Comparison of ENCODE assay signal across 21 cellular contexts in genomic region chr16:10808850-10809249, GRCh38. TPM values are rescaled to one million over a fixed set of nuclear protein-coding genes. Genes with fewer than 3 reads are reported as not detected.
DNase-seq lines count a peak whose midpoint lies in the region; ATAC-seq, FAIRE-seq and TF ChIP-seq lines count a peak whose summit lies in the region.
"Had no signal": no experiment of that assay in that cellular context is flagged by ENCODE, and none has a peak within 500 bp of the region (broad histone marks: within the 10 kb centered on the region; RNA-seq: fewer than 3 reads in every experiment).

No MANE protein-coding gene starts in this region.

- peaks cover 49 to 82% of the 10 kb centered on the region in 2 donors for H3K4me1 Mint-ChIP-seq in stimulated activated naive B cell treated with anti-CD40 and anti-IgM and Interleukin-4, amounts not matched to agents 10 μg/mL and 1 μg/mL and 100 μg/mL, for 72 hours

- FAIRE-seq in GM12892 (lab: Jason Lieb, UNC) = peak; percentile 62
- FAIRE-seq in GM12878 (lab: Jason Lieb, UNC) = no peak
- FAIRE-seq: D721Med, GM18507, H54 had no signal

- H2AFZ ChIP-seq in GM12878 (ENCODE audit: control insufficient read depth, low read depth, low read length) = no peak overlapping the region
- H2AFZ ChIP-seq: GM23248 had no signal

- H3K9me3 ChIP-seq in BLaER1 (peaks cover 4% of the 10 kb centered on the region; the same call in 1 of the 2 replicates), GM12878 (replicated peaks; ENCODE audit: control insufficient read depth, insufficient read depth, low read length) (peaks cover 6% of the 10 kb centered on the region), stomach (no peaks in the 10 kb centered on the region)

- TF ChIP-seq EP300 in GM12878 (IDR thresholded peaks at IDR 0.05; ENCODE audit: borderline replicate concordance in 1 of 2, control insufficient read depth in 1 of 2, low read depth in 2 of 2, low read length in 2 of 2) (no peak), stomach (IDR thresholded peaks at IDR 0.05) (no peak)

- no peaks in the 10 kb centered on the region for H3K27me3 ChIP-seq in BLaER1
- H3K27me3 ChIP-seq in GM12878 (replicated peaks in 1 of 2; ENCODE audit: control insufficient read depth in 2 of 2, insufficient read depth in 2 of 2, low read length in 1 of 2) = no peaks in the 10 kb centered on the region
- no peaks in the 10 kb centered on the region for H3K27me3 ChIP-seq in stomach

- H3K9me3 Mint-ChIP-seq in stimulated activated naive B cell treated with anti-CD40 and anti-IgM and Interleukin-4, amounts not matched to agents 10 μg/mL and 1 μg/mL and 100 μg/mL, for 72 hours = peaks cover 0 to 5% of the 10 kb centered on the region in 2 donors
- H3K9me3 Mint-ChIP-seq: CD14-positive monocyte; CD8-positive, alpha-beta T cell had no signal

- CTCF ChIA-PET in GM12878 (lab: Yijun Ruan, JAX) = interaction anchor here (1.7 kb wide), 1 partner anchor 69 kb away, joined by 7 read pairs; the partner anchor contains the start of gene CIITA

- H4K20me1 ChIP-seq in BLaER1 (no peaks in the 10 kb centered on the region), GM12878 (ENCODE audit: control insufficient read depth, insufficient read depth) (no peaks in the 10 kb centered on the region)

- in situ Hi-C loops in GM12878 (cut with MboI) = no loop called here

- peak overlapping the region; percentile 59 for H3K27ac Mint-ChIP-seq in stimulated activated naive B cell treated with anti-CD40 and anti-IgM and Interleukin-4, amounts not matched to agents 10 μg/mL and 1 μg/mL and 100 μg/mL, for 72 hours
- H3K27ac Mint-ChIP-seq: CD8-positive, alpha-beta T cell had no signal

- H3K36me3 ChIP-seq in BLaER1 = no peaks in the 10 kb centered on the region
- peaks cover 0 to 2% of the 10 kb centered on the region in 2 experiments; a peak in 1 of 4 replicates for H3K36me3 ChIP-seq in GM12878 (ENCODE audit: control insufficient read depth in 2 of 2, insufficient read depth in 2 of 2, low read length in 1 of 2)
- H3K36me3 ChIP-seq in stomach = no peaks in the 10 kb centered on the region

- peak overlapping the region; percentile 36 for H3K4me2 ChIP-seq in BLaER1
- H3K4me2 ChIP-seq in GM12878 (ENCODE audit: control insufficient read depth, insufficient read depth) = peak overlapping the region; percentile 41; the same call in 1 of the 2 replicates

- no peak for TF ChIP-seq CTCF in GM12878 (IDR thresholded peaks at IDR 0.05 in 2 of 3, conservative IDR thresholded peaks at IDR 0.05 in 1 of 3; ENCODE audit: control insufficient read depth in 2 of 3, extremely low read depth in 1 of 3, insufficient read depth in 1 of 3, low read depth in 3 of 3, low read length in 3 of 3)
- no peak for TF ChIP-seq CTCF in stomach (IDR thresholded peaks at IDR 0.05)

- H3K79me2 ChIP-seq in GM12878 (ENCODE audit: control insufficient read depth, insufficient read depth, low read length) = no peaks in the 10 kb centered on the region

- H3K27ac ChIP-seq in BLaER1 (no peak overlapping the region), GM12878 (ENCODE audit: control insufficient read depth, insufficient read depth) (no peak overlapping the region; the same call in 1 of the 2 replicates), stomach (no peak overlapping the region)
- H3K27ac ChIP-seq: GM23248 had no signal

- RAD21 ChIA-PET in GM12878 (lab: Charles Lee; ENCODE audit: unreplicated experiment) = interaction anchor here (0.9 to 2.1 kb wide), 5 partner anchors 12 to 68 kb away, joined by 3 to 5 read pairs (median 5); partner anchors contain the start of gene CIITA

- H3K4me3 Mint-ChIP-seq in stimulated activated naive B cell treated with anti-CD40 and anti-IgM and Interleukin-4, amounts not matched to agents 10 μg/mL and 1 μg/mL and 100 μg/mL, for 72 hours = no peak overlapping the region
- H3K4me3 Mint-ChIP-seq: CD14-positive monocyte; CD8-positive, alpha-beta T cell had no signal

- intact Hi-C loops in GM12878 (cut with micrococcal nuclease; ENCODE audit: unreplicated experiment) (no loop called here), stomach (cut with DNase I; ENCODE audit: low total_unique reads) (no loop called here)

- no peak for TF ChIP-seq RAD21 in GM12878 (IDR thresholded peaks at IDR 0.05; ENCODE audit: insufficient read depth, low read depth, low read length)

- no peak for TF ChIP-seq POLR2A in GM12892 (IDR thresholded peaks at IDR 0.05; ENCODE audit: low read depth, low read length)
- no peak for TF ChIP-seq POLR2A in GM12878 (IDR thresholded peaks at IDR 0.05; ENCODE audit: low read depth, low read length)
- TF ChIP-seq POLR2A in stomach (IDR thresholded peaks at IDR 0.05) = no peak

- no TSS peak for BruUV-seq in GM12878 (replicated peaks; lab: Mats Ljungman, UMichigan)

- H3K27me3 Mint-ChIP-seq in stimulated activated naive B cell treated with anti-CD40 and anti-IgM and Interleukin-4, amounts not matched to agents 10 μg/mL and 1 μg/mL and 100 μg/mL, for 72 hours = no peaks in the 10 kb centered on the region

- peaks cover 0 to 8% of the 10 kb centered on the region in 2 donors for H3K36me3 Mint-ChIP-seq in stimulated activated naive B cell treated with anti-CD40 and anti-IgM and Interleukin-4, amounts not matched to agents 10 μg/mL and 1 μg/mL and 100 μg/mL, for 72 hours
- H3K36me3 Mint-ChIP-seq: CD8-positive, alpha-beta T cell had no signal

- peaks cover 38% of the 10 kb centered on the region for H3K4me1 ChIP-seq in BLaER1
- peaks cover 59% of the 10 kb centered on the region for H3K4me1 ChIP-seq in GM12878 (ENCODE audit: control insufficient read depth, insufficient read depth, low read length)
- no peaks in the 10 kb centered on the region for H3K4me1 ChIP-seq in stomach

- POLR2A ChIA-PET in GM12878 (lab: Charles Lee) = interaction anchor here (0.5 to 1.9 kb wide), 5 partner anchors 15 to 529 kb away, joined by 3 to 5 read pairs (median 4); no protein-coding TSS in a partner anchor

- SMC1A ChIA-PET in GM12878 (lab: Charles Lee; ENCODE audit: uncharacterized antibody, unreplicated experiment) = interaction anchor here (1.0 to 4.8 kb wide), 14 partner anchors 12 to 140 kb away, joined by 3 to 23 read pairs (median 4); partner anchors contain the start of genes CIITA and NUBP1

- no peak overlapping the region for H3K4me3 ChIP-seq in BLaER1
- H3K4me3 ChIP-seq in GM12878 = no peak overlapping the region
- H3K4me3 ChIP-seq in stomach = no peak overlapping the region
- H3K4me3 ChIP-seq: GM23248 had no signal

- WGBS in GM12878 (ENCODE audit: insufficient coverage, insufficient replicate concordance, low lambda C conversion rate, missing lambda C conversion rate) = 99% methylated on average over 3 of the region's 3 CpGs
- 81 to 98% (median 94%) methylated on average over 3 of the region's 3 CpGs for WGBS in stomach, 5 donors

- DNase-seq in GM12892 (ENCODE audit: insufficient read length) (no peak), GM12878 (ENCODE audit: low read depth, low spot score) (no peak), stomach (no peak)
- no peak for DNase-seq in stimulated activated naive B cell treated with anti-CD40 and anti-IgM and Interleukin-4, amounts not matched to agents 10 μg/mL and 1 μg/mL and 100 μg/mL, for 72 hours
- DNase-seq: ACHN; CD8-positive, alpha-beta T cell; COR-L47; DMS153; DMS79 treated with DMSO at 0.1 percent for 48 hours; GDM1; GM23248 had no signal

- H3K9ac ChIP-seq in BLaER1 (no peak overlapping the region), GM12878 (ENCODE audit: control insufficient read depth, insufficient read depth, low read length) (no peak overlapping the region)
- H3K9ac ChIP-seq: GM23248 had no signal

- ATAC-seq in GM12878 = no peak
- no peak for ATAC-seq in stimulated activated naive B cell treated with anti-CD40 and anti-IgM and Interleukin-4, amounts not matched to agents 10 μg/mL and 1 μg/mL and 100 μg/mL, for 72 hours (replicated peaks)
- ATAC-seq in HG03108 (IDR thresholded peaks at IDR 0.05; ENCODE audit: unreplicated experiment) = no peak
- ATAC-seq in GM18519 (IDR thresholded peaks at IDR 0.05; ENCODE audit: low FRiP score, unreplicated experiment) = no peak
- ATAC-seq: CD8-positive, alpha-beta T cell; HCT116 had no signal

TF ChIP-seq in GM12878, 131 proteins besides CTCF, POLR2A, EP300 and RAD21 (continues in another document):
- TF ChIP-seq CBX3 (IDR thresholded peaks at IDR 0.05; ENCODE audit: borderline replicate concordance, low read depth) (no peak), IKZF1 (conservative IDR thresholded peaks at IDR 0.05) (no peak; the same call in 1 of the 2 replicates), CHD1 (IDR thresholded peaks at IDR 0.05; ENCODE audit: low read depth, low read length) (no peak), BCL3 (IDR thresholded peaks at IDR 0.05; ENCODE audit: borderline replicate concordance, insufficient read depth, low read depth, low read length, poor library complexity, severe bottlenecking) (no peak), SPI1 (IDR thresholded peaks at IDR 0.05; ENCODE audit: borderline replicate concordance, insufficient read depth, low read depth, low read length) (no peak)

RNA-seq across cellular contexts. Expression of gene TVP23A, which starts 9.7 kb away (rescaled TPM):
- polyA plus RNA-seq in GM12892 (2012; ENCODE audit: missing spikeins) = 20.1 TPM
- total RNA-seq in GM12878 (2013; cell fraction: nucleolus; rRNA removed) = 10.6 and 11.7 TPM in 2 replicates
- total RNA-seq in GM12878 (2014; rRNA removed) (1.1 and 1.9 TPM in 2 replicates), GM12878 (2014; rRNA removed; fragmentation: Illumina TruSeq; extraction: Trizol) (1.5 and 1.7 TPM in 2 replicates), GM12878 (2021) (1.6 and 1.7 TPM in 2 replicates), stomach (1 to 10 TPM in 1 of 5 donors, not detected in 4; 4.4 TPM)
- 3.2 TPM for polyA plus RNA-seq in GM12878 (2011; ENCODE audit: low read depth)
- polyA plus RNA-seq in GM12878 (2011; rRNA removed) (2.6 and 2.8 TPM in 2 replicates), GM12878 (2014; fragmentation: Illumina TruSeq; extraction: Trizol) (1.9 and 2.8 TPM in 2 replicates), GM12878 (2014; fragmentation: Nextera tagmentation; extraction: Ambion mirVana) (1 to 10 TPM; 4.6 to 6.4 TPM), GM12878 (2014; rRNA removed) (1.4 and 1.8 TPM in 2 replicates), GM12878 (2016; fragmentation: Nextera tagmentation; extraction: Ambion mirVana) (1 to 10 TPM; 3.4 to 3.6 TPM), stomach (under 1 TPM; 0.15 to 0.37 (median 0.31) TPM)
- polyA plus RNA-seq in GM12878 (2011; cell fraction: cytosol; rRNA removed) = 1.2 and 1.6 TPM in 2 replicates
- polyA plus RNA-seq in GM12878 (2011; cell fraction: nucleus; rRNA removed) = 1.2 and 1.8 TPM in 2 replicates
- 6.8 and 7.4 TPM in 2 replicates for polyA plus RNA-seq in GM12878 (2012)
- 0.88 and 1.5 TPM in 2 replicates for polyA minus RNA-seq in GM12878 (2011; rRNA and poly(A)+ RNA removed)
- polyA minus RNA-seq in GM12878 (2011; cell fraction: cytosol; rRNA and poly(A)+ RNA removed) = 0.94 TPM in 1 of 2 replicates, not detected in the other
- 0.57 and 0.60 TPM in 2 replicates for polyA minus RNA-seq in GM12878 (2011; cell fraction: nucleus; rRNA and poly(A)+ RNA removed)
- total RNA-seq: A172; CD8-positive, alpha-beta T cell; GM23248; HT1080 had no signal
